In the genomic region with DNA sequence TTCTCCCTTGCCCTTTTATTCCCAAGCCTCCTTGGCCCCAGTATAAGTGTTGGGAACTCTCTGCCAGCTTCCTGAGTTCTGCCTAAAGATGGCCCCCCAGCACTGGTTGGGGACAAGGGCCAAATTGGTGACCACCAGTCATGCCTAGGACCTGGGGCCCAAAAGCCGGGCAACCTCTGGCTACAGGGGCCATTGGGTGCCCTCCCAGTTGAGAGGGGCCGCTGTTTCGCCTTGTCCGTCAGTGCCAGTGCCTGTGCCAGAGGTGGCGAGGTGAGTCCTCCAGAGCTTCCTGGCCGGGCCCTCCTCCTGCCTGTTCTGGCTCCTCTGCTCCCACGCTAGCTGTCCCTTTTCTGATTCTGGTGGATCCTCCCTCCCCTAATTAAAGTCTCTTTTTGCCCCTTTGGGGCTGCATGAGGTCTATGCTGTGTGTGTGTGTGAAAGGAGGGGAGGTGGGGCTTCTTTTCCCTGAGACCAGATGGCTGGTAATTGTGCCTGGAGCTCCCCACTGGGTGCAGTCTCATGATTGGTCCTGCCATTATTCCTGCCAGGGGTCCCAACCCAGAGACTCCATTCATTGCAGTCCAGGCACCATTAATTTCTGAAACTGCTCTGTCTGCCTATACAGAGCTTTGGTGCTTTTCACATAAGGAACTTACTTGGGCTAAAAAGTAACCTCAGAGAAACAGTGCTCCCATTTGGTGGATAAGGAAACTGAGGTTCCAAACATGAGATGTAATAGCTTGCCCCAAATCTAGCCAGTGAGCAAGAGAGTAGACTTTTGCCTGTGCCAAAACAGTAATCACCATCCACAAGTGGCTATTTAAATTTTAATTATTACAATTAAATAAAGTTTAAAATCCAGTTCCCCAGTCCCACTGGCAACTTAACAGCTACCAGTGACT, we compare ENCODE assay signal across 14 cellular contexts. TPM values are rescaled to one million over a fixed set of nuclear protein-coding genes. Genes with fewer than 3 reads are reported as not detected.
DNase-seq lines count a peak whose midpoint lies in the region; TF ChIP-seq lines count a peak whose summit lies in the region.
"Had no signal": no experiment of that assay in that cellular context is flagged by ENCODE, and none has a peak within 500 bp of the region (broad histone marks: within the 10 kb centered on the region; RNA-seq: fewer than 3 reads in every experiment).

No MANE protein-coding gene starts in this region.

- peak overlapping the region; percentile 34; the same call in 1 of the 2 replicates for H3K9ac ChIP-seq in BLaER1
- no peak overlapping the region for H3K9ac ChIP-seq in endodermal cell (ENCODE audit: extremely low read depth, low read length, poor library complexity, severe bottlenecking)

- no peak overlapping the region for H3K4me3 Mint-ChIP-seq in endodermal cell
- H3K4me3 Mint-ChIP-seq: T-helper 2 cell treated with Interferon-gamma antibody and Interleukin-4, amounts not matched to agents 5 μg/mL and 100 μg/mL, for 36 hours had no signal

- peaks cover 31% of the 10 kb centered on the region for H3K4me1 ChIP-seq in BLaER1
- peaks cover 3% of the 10 kb centered on the region for H3K4me1 ChIP-seq in endodermal cell (ENCODE audit: control insufficient read depth, insufficient read depth, low read length)

- whole genome bisulfite sequencing in endodermal cell (ENCODE audit: insufficient coverage in 1 of 2, insufficient read length in 1 of 2), 2 experiments: 88 to 95% methylated on average over 6 to 7 of the region's 7 CpGs

- DNase-seq in NCI-H2171 (lab: John Stamatoyannopoulos, UW) (peak; percentile 21), endodermal cell (no peak), NCI-H1930 (lab: John Stamatoyannopoulos, UW) (no peak), kidney tubule cell (ENCODE audit: low spot score) (no peak), AML-193 (lab: John Stamatoyannopoulos, UW) (no peak)
- DNase-seq: activated CD8-positive, alpha-beta memory T cell treated with anti-CD3 and anti-CD28 coated beads for 24 hours; GDM1; mucosa of descending colon; NCI-H1105 treated with DMSO at 0.1 percent for 48 hours; NCI-H510A had no signal

- TF ChIP-seq CTCF in endodermal cell (conservative IDR thresholded peaks at IDR 0.05): no peak

- H3K27me3 Mint-ChIP-seq in endodermal cell (ENCODE audit: insufficient read depth): peaks cover 17% of the 10 kb centered on the region

- peaks cover 46% of the 10 kb centered on the region for H3K36me3 Mint-ChIP-seq in endodermal cell (ENCODE audit: low read depth)

- H3K27me3 ChIP-seq in BLaER1 (no peaks in the 10 kb centered on the region), endodermal cell (ENCODE audit: control insufficient read depth, insufficient read depth, low read length, poor library complexity, severe bottlenecking) (peaks cover 6% of the 10 kb centered on the region)

- peaks cover 8% of the 10 kb centered on the region for H3K4me1 Mint-ChIP-seq in endodermal cell

- no peaks in the 10 kb centered on the region for H3K9me3 Mint-ChIP-seq in endodermal cell
- H3K9me3 Mint-ChIP-seq: T-helper 2 cell treated with Interferon-gamma antibody and Interleukin-4, amounts not matched to agents 5 μg/mL and 100 μg/mL, for 36 hours had no signal

- H3K4me2 ChIP-seq in BLaER1: no peak overlapping the region

- peaks cover 32% of the 10 kb centered on the region for H4K20me1 ChIP-seq in BLaER1

- no peaks in the 10 kb centered on the region for H3K9me3 ChIP-seq in BLaER1
- no peaks in the 10 kb centered on the region for H3K9me3 ChIP-seq in endodermal cell (ENCODE audit: control insufficient read depth, low read length)
- H3K9me3 ChIP-seq: mucosa of descending colon had no signal

- peaks cover 57% of the 10 kb centered on the region for H3K36me3 ChIP-seq in BLaER1
- peaks cover 50% of the 10 kb centered on the region for H3K36me3 ChIP-seq in endodermal cell (ENCODE audit: control insufficient read depth, insufficient read depth, low read length)

- H3K27ac Mint-ChIP-seq in endodermal cell: no peak overlapping the region

- H3K27ac ChIP-seq in BLaER1: no peak overlapping the region
- H3K27ac ChIP-seq in endodermal cell (ENCODE audit: low read depth, low read length): peak overlapping the region; percentile 51
- H3K27ac ChIP-seq: C4-2B, coronary artery had no signal

- H3K4me3 ChIP-seq in BLaER1 (no peak overlapping the region), endodermal cell (ENCODE audit: low read length) (no peak overlapping the region)
- H3K4me3 ChIP-seq: coronary artery, mucosa of descending colon had no signal

RNA-seq across cellular contexts. Expression of a gene that starts 3.1 kb away (rescaled TPM):
- 10 to 100 TPM; 21.6 to 35.0 TPM for total RNA-seq in endodermal cell
- 32.0 TPM for polyA plus RNA-seq in endodermal cell (2013, experiment 1 of 2)
- polyA plus RNA-seq in endodermal cell (2013, experiment 2 of 2): 27.1 TPM

RNA-seq across cellular contexts. Expression of a gene that starts 14.1 kb away (rescaled TPM):
- 100 to 1,000 TPM; 150 to 153 TPM for total RNA-seq in endodermal cell
- 114 TPM for polyA plus RNA-seq in endodermal cell (2013, experiment 1 of 2)
- 116 TPM for polyA plus RNA-seq in endodermal cell (2013, experiment 2 of 2)

RNA-seq across cellular contexts. Expression of a gene that starts 14.7 kb away (rescaled TPM):
- total RNA-seq in endodermal cell: 10 to 100 TPM; 52.4 to 62.0 TPM
- polyA plus RNA-seq in endodermal cell (2013, experiment 1 of 2): 84.8 TPM
- polyA plus RNA-seq in endodermal cell (2013, experiment 2 of 2): 74.3 TPM

RNA-seq across cellular contexts. Expression of a gene that starts 36.9 kb away (rescaled TPM):
- 10 to 100 TPM; 56.9 to 67.1 TPM for total RNA-seq in endodermal cell
- 52.2 TPM for polyA plus RNA-seq in endodermal cell (2013, experiment 1 of 2)
- polyA plus RNA-seq in endodermal cell (2013, experiment 2 of 2): 47.5 TPM

RNA-seq across cellular contexts. Expression of a gene that starts 37.2 kb away (rescaled TPM):
- total RNA-seq in endodermal cell: 10 to 100 TPM; 10.1 to 13.3 TPM
- polyA plus RNA-seq in endodermal cell (2013, experiment 1 of 2): 13.6 TPM
- 14.6 TPM for polyA plus RNA-seq in endodermal cell (2013, experiment 2 of 2)
